ENCODE assay signal across 18 cellular contexts in the genomic region with DNA sequence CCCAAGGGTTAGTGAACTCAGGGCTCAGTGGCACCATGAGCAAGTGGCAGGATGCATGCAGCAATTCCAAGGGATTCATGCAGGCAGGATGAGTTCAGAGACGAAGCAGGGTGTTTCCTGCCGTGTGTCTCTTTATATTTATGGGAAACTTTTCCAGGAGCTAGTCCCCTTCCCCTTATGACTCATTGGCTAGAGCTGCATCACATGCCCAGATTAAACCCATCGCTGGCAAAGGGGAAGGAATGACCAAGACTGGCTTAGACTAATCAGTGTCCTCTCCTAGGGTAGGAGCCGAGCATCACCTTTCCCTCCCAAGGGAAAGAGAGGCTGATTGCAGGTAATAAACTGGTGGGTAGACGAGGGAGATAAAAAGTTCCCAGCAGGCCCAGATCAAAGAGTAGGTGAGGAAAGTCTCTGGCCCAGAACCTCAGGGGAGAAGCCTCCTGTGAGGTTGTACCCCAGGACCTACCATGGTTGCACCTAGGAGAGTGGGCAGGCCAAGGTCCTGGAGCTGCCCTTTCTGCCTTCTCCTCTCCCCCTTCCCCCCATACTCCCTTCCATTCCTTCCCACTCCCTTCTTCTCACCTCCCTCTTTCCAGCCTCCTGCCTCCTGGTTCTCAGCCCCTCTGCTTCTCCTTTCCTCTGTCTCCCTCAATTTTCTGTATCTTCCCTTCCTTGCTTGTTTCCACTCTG.
DNase-seq lines count a peak whose midpoint lies in the region; ATAC-seq and TF ChIP-seq lines count a peak whose summit lies in the region.
"Had no signal": no experiment of that assay in that cellular context is flagged by ENCODE, and none has a peak within 500 bp of the region (broad histone marks: within the 10 kb centered on the region; RNA-seq: fewer than 3 reads in every experiment).

No MANE protein-coding gene starts in this region.

- DNase-seq in A172 (ENCODE audit: low spot score) (peak; percentile 72), H7 (peak; percentile 3), chondrocyte (ENCODE audit: low spot score) (no peak), foreskin fibroblast (no peak), Kasumi-1 (lab: John Stamatoyannopoulos, UW) (no peak), NCI-H524 (lab: John Stamatoyannopoulos, UW) (no peak)
- DNase-seq: GF-D8, GOT3, HFFc6, KG1, MM.1S, NCI-H1105 treated with DMSO at 0.1 percent for 48 hours, NCI-H187, NCI-H446, NCI-H82, Peyer's patch had no signal

- TF ChIP-seq CTCF in chondrocyte (IDR thresholded peaks at IDR 0.05) = no peak
- no peak for TF ChIP-seq CTCF in nephron (IDR thresholded peaks at IDR 0.05; ENCODE audit: unreplicated experiment in 3 of 3)
- TF ChIP-seq CTCF in foreskin fibroblast (IDR thresholded peaks at IDR 0.05; ENCODE audit: low read depth, low read length) = no peak

- no peak for ATAC-seq in GM21447 (IDR thresholded peaks at IDR 0.05; ENCODE audit: unreplicated experiment)

- no peaks in the 10 kb centered on the region for H3K9me3 Mint-ChIP-seq in chondrocyte (ENCODE audit: low read depth)
- H3K9me3 Mint-ChIP-seq in nephron = no peaks in the 10 kb centered on the region
- H3K9me3 Mint-ChIP-seq: HFFc6 had no signal

- H3K36me3 Mint-ChIP-seq in chondrocyte (ENCODE audit: low read depth) (no peaks in the 10 kb centered on the region), nephron (ENCODE audit: low read depth) (no peaks in the 10 kb centered on the region)

- H3K4me3 Mint-ChIP-seq in chondrocyte (ENCODE audit: unreplicated experiment) (no peak overlapping the region), nephron (no peak overlapping the region)
- H3K4me3 Mint-ChIP-seq: HFFc6 had no signal

- no peak overlapping the region for H3K4me3 ChIP-seq in H7 (ENCODE audit: insufficient read depth, low read depth, low read length)
- no peak overlapping the region for H3K4me3 ChIP-seq in foreskin fibroblast (ENCODE audit: low read depth in 1 of 2, low read length in 2 of 2)
- H3K4me3 ChIP-seq: Peyer's patch had no signal

- no peaks in the 10 kb centered on the region for H3K27me3 ChIP-seq in H7 (ENCODE audit: control insufficient read depth, insufficient read depth, low read length)
- H3K27me3 ChIP-seq: Peyer's patch had no signal

- peak overlapping the region; percentile 87 for H3K27ac Mint-ChIP-seq in chondrocyte (ENCODE audit: unreplicated experiment)
- H3K27ac Mint-ChIP-seq in nephron = peak overlapping the region; percentile 26 to 78 (median 34)
- H3K27ac Mint-ChIP-seq: HFFc6 had no signal

- H3K27me3 Mint-ChIP-seq in chondrocyte (ENCODE audit: low read depth) (no peaks in the 10 kb centered on the region), nephron (ENCODE audit: low read depth) (peaks cover 5% of the 10 kb centered on the region)

- H3K36me3 ChIP-seq in H7 (replicated peaks; ENCODE audit: control insufficient read depth, insufficient read depth, low read length) = no peaks in the 10 kb centered on the region
- H3K36me3 ChIP-seq: Peyer's patch had no signal

- H3K4me1 Mint-ChIP-seq in chondrocyte (ENCODE audit: low read depth) = peaks cover 80% of the 10 kb centered on the region
- H3K4me1 Mint-ChIP-seq in nephron = peaks cover 55% of the 10 kb centered on the region

Comparison
In these comparisons a context has a peak if more than half of its experiments do, and no peak if none do; other contexts are left out.
1. DNase-seq: peak in A172 (single experiment) and H7 (single experiment); none in chondrocyte (single experiment), foreskin fibroblast (0 of 2), Kasumi-1 (0 of 2) and NCI-H524 (0 of 2).